Comparison of ENCODE assay signal across 19 cellular contexts in the genomic region with DNA sequence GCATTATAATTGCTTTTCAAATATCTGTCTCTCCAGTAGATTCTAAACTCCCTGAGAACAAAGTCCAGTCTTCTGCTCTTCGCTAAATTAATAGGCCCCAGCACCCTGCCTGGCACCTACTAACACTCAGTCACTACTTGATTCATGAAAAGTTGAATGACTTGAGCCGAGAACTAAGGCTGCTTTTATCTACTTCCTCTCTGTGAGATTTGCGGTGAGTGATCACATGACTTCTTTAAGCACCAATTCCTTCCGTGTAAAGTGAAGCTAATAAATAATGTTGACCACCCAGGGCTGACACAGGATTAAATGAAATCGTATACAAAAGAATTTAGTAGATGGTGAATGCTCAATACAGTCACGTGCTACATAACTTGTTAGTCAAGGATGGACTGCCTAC. TPM values are rescaled to one million over a fixed set of nuclear protein-coding genes. Genes with fewer than 3 reads are reported as not detected.
DNase-seq lines count a peak whose midpoint lies in the region; ATAC-seq, FAIRE-seq and TF ChIP-seq lines count a peak whose summit lies in the region.
"Had no signal": no experiment of that assay in that cellular context is flagged by ENCODE, and none has a peak within 500 bp of the region (broad histone marks: within the 10 kb centered on the region; RNA-seq: fewer than 3 reads in every experiment).

No MANE protein-coding gene starts in this region.

- FAIRE-seq in GM12891 (lab: Jason Lieb, UNC): no peak
- FAIRE-seq: HepG2 had no signal

- DNase-seq in GM12891 (ENCODE audit: insufficient read length, low spot score) (no peak), amniotic epithelial cell (ENCODE audit: low read depth) (peak; percentile 21), epidermal melanocyte (ENCODE audit: insufficient read length, low spot score) (no peak), occipital lobe (lab: John Stamatoyannopoulos, UW) (no peak), EL (no peak)
- no peak for DNase-seq in T-helper 2 cell treated with Interferon-gamma antibody and Interleukin-4, amounts not matched to agents 5 μg/mL and 100 μg/mL, for 36 hours (ENCODE audit: low spot score)
- DNase-seq: activated CD4-positive, CD25-positive, alpha-beta regulatory T cell treated with anti-CD3 and anti-CD28 coated beads, Interleukin-2, amount 50 U/mL, for 72 hours; amygdala; heart left ventricle; NCI-H1417 treated with DMSO at 0.1 percent for 48 hours; NCI-H446; retina; stimulated activated CD4-positive, alpha-beta T cell treated with anti-CD3 and anti-CD28 coated beads, Interleukin-2, amount 100 ng/mL, for 24 hours had no signal

- peaks cover 4% of the 10 kb centered on the region for H3K27me3 Mint-ChIP-seq in T-helper 2 cell treated with Interferon-gamma antibody and Interleukin-4, amounts not matched to agents 5 μg/mL and 100 μg/mL, for 36 hours (ENCODE audit: low read depth)

- H3K4me1 Mint-ChIP-seq in T-helper 2 cell treated with Interferon-gamma antibody and Interleukin-4, amounts not matched to agents 5 μg/mL and 100 μg/mL, for 36 hours (ENCODE audit: low read depth): peaks cover 6% of the 10 kb centered on the region

- no peaks in the 10 kb centered on the region for H3K36me3 Mint-ChIP-seq in T-helper 2 cell treated with Interferon-gamma antibody and Interleukin-4, amounts not matched to agents 5 μg/mL and 100 μg/mL, for 36 hours (ENCODE audit: low read depth)

- no peak for TF ChIP-seq POLR2A in GM12891 (IDR thresholded peaks at IDR 0.05; ENCODE audit: low read depth, low read length)

- no peak overlapping the region for H3K27ac Mint-ChIP-seq in T-helper 2 cell treated with Interferon-gamma antibody and Interleukin-4, amounts not matched to agents 5 μg/mL and 100 μg/mL, for 36 hours
- H3K27ac Mint-ChIP-seq: type B pancreatic cell had no signal

- no peaks in the 10 kb centered on the region for H3K9me3 Mint-ChIP-seq in T-helper 2 cell treated with Interferon-gamma antibody and Interleukin-4, amounts not matched to agents 5 μg/mL and 100 μg/mL, for 36 hours
- H3K9me3 Mint-ChIP-seq: type B pancreatic cell had no signal

- ATAC-seq in GM21367 (IDR thresholded peaks at IDR 0.05; ENCODE audit: unreplicated experiment) (peak; percentile 79), HG03460 (IDR thresholded peaks at IDR 0.05; ENCODE audit: unreplicated experiment) (peak; percentile 62)
- ATAC-seq: HCT116, Panc1 had no signal

- no peak overlapping the region for H3K4me3 Mint-ChIP-seq in T-helper 2 cell treated with Interferon-gamma antibody and Interleukin-4, amounts not matched to agents 5 μg/mL and 100 μg/mL, for 36 hours
- H3K4me3 Mint-ChIP-seq: type B pancreatic cell had no signal

TF ChIP-seq in GM12891, 5 proteins besides CTCF, POLR2A, EP300 and RAD21:
- TF ChIP-seq POU2F2 (IDR thresholded peaks at IDR 0.05; ENCODE audit: low read depth, low read length): no peak
- no peak for TF ChIP-seq PAX5 (IDR thresholded peaks at IDR 0.05; ENCODE audit: insufficient read depth, low read length, severe bottlenecking)
- TF ChIP-seq SPI1 (IDR thresholded peaks at IDR 0.05; ENCODE audit: low read depth, low read length): peak; percentile 65; the same call in 1 of the 2 replicates
- TF ChIP-seq TAF1 (IDR thresholded peaks at IDR 0.05; ENCODE audit: low read depth, low read length): no peak

RNA-seq across cellular contexts. Expression of a gene that starts 44.6 kb away (rescaled TPM):
- not detected for polyA plus RNA-seq in GM12891 (2012; ENCODE audit: low read depth, missing spikeins)
- total RNA-seq in occipital lobe: 0.47 TPM
- total RNA-seq: HepG2 had no signal
- polyA plus RNA-seq: HepG2 had no signal

RNA-seq across cellular contexts. Expression of a gene that starts 52.7 kb away (rescaled TPM):
- polyA plus RNA-seq in GM12891 (2012; ENCODE audit: low read depth, missing spikeins): 0.44 TPM
- 6.6 TPM for total RNA-seq in occipital lobe
